In the genomic region with DNA sequence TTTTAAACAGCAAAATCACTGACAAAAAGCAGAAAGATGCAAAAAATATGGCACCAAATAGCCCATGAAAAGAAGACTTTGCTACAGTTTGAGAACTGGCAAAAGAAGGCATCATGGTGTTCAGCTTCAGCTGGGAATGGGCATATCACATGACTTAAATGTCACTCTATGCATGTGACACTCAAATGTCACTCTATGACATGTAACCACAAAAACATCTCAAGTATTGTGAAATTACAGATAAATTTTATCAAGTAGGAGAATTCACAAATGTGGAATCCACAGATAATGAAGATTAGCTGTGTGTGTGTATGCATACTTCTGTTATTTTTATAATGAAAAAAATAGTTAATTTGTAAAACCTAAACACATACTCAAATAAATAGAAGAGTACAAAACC, we compare ENCODE assay signal across 22 cellular contexts.
DNase-seq lines count a peak whose midpoint lies in the region; ATAC-seq, FAIRE-seq and TF ChIP-seq lines count a peak whose summit lies in the region.
"Had no signal": no experiment of that assay in that cellular context is flagged by ENCODE, and none has a peak within 500 bp of the region (broad histone marks: within the 10 kb centered on the region; RNA-seq: fewer than 3 reads in every experiment).

No MANE protein-coding gene starts in this region.

- H4K91ac ChIP-seq in mesenchymal stem cell (ENCODE audit: low read length): no peak overlapping the region

- H3K9ac ChIP-seq in HepG2 (ENCODE audit: insufficient read depth, low read depth, low read length): no peak overlapping the region
- H3K9ac ChIP-seq in mesenchymal stem cell (ENCODE audit: low read length): no peak overlapping the region
- H3K9ac ChIP-seq: BLaER1 had no signal

- no peak overlapping the region for H3K23ac ChIP-seq in mesenchymal stem cell (ENCODE audit: low read length in 2 of 2)

- H3K79me2 ChIP-seq in HepG2 (ENCODE audit: insufficient read depth, low read length): no peaks in the 10 kb centered on the region
- H3K79me2 ChIP-seq in OCI-LY7 (ENCODE audit: insufficient read depth, low read depth, low read length): no peaks in the 10 kb centered on the region

- no peak overlapping the region for H2BK5ac ChIP-seq in mesenchymal stem cell (ENCODE audit: low read depth, low read length, poor library complexity, severe bottlenecking)

- no peak overlapping the region for H2BK15ac ChIP-seq in mesenchymal stem cell (ENCODE audit: low read depth, poor library complexity, severe bottlenecking)

- ATAC-seq in right lobe of liver (peak in 3 of 4 donors; percentile 14 to 51 (median 16)), HepG2 (no peak), sciatic nerve (no peak), GM19467 (IDR thresholded peaks at IDR 0.05; ENCODE audit: unreplicated experiment) (no peak)
- ATAC-seq: CD8-positive, alpha-beta T cell had no signal

- TF ChIP-seq RAD21 in HepG2 (CRISPR knock-in tag; IDR thresholded peaks at IDR 0.05): no peak

- H3K4me1 ChIP-seq in right lobe of liver (peaks cover 0 to 19% (median 3%) of the 10 kb centered on the region in 4 donors), HepG2 (ENCODE audit: insufficient read depth, low read length) (peaks cover 14% of the 10 kb centered on the region), mesenchymal stem cell (ENCODE audit: control insufficient read depth, insufficient read depth, low read depth, low read length) (peaks cover 2% of the 10 kb centered on the region), OCI-LY7 (ENCODE audit: insufficient read depth, low read length, poor library complexity, severe bottlenecking) (no peaks in the 10 kb centered on the region)
- H3K4me1 ChIP-seq: HAP-1 had no signal

- no TSS peak for BruUV-seq in HepG2 (replicated peaks; lab: Mats Ljungman, UMichigan)
- BruUV-seq in OCI-LY7 (replicated peaks; lab: Mats Ljungman, UMichigan): no TSS peak

- no peak overlapping the region for H3K18ac ChIP-seq in mesenchymal stem cell (ENCODE audit: low read depth in 1 of 2, low read length in 2 of 2)

- H4K20me1 ChIP-seq in HepG2 (ENCODE audit: insufficient read depth, low read length) (no peaks in the 10 kb centered on the region), OCI-LY7 (ENCODE audit: insufficient read depth, low read length) (no peaks in the 10 kb centered on the region)
- H4K20me1 ChIP-seq: BLaER1 had no signal

- H3K36me3 ChIP-seq in right lobe of liver (no peaks in the 10 kb centered on the region), HepG2 (replicated peaks in 1 of 2; ENCODE audit: control insufficient read depth in 1 of 2, insufficient read depth in 2 of 2, low read length in 2 of 2) (no peaks in the 10 kb centered on the region), brain microvascular endothelial cell (replicated peaks) (peaks cover 42% of the 10 kb centered on the region), mesenchymal stem cell (ENCODE audit: control insufficient read depth in 1 of 2, insufficient read depth in 2 of 2, low read depth in 1 of 2, low read length in 2 of 2) (peaks cover 9 to 42% of the 10 kb centered on the region in 2 experiments), OCI-LY7 (ENCODE audit: insufficient read depth, low read length) (no peaks in the 10 kb centered on the region)
- H3K36me3 ChIP-seq: BLaER1 had no signal

- H2BK120ac ChIP-seq in mesenchymal stem cell (ENCODE audit: low read depth, low read length): no peak overlapping the region

- no peak overlapping the region for H2BK12ac ChIP-seq in mesenchymal stem cell (ENCODE audit: low read length in 2 of 2)

- H3K4me3 ChIP-seq in right lobe of liver (no peak overlapping the region), HepG2 (replicated peaks in 1 of 3; ENCODE audit: insufficient read depth in 1 of 3, low read depth in 2 of 3, low read length in 3 of 3) (no peak overlapping the region), brain microvascular endothelial cell (ENCODE audit: low read depth, low read length) (no peak overlapping the region), mesenchymal stem cell (ENCODE audit: insufficient read depth in 1 of 2, low read depth in 1 of 2, low read length in 2 of 2) (no peak overlapping the region), OCI-LY7 (ENCODE audit: low read depth, low read length, poor library complexity, severe bottlenecking) (no peak overlapping the region)
- H3K4me3 ChIP-seq: BLaER1, HAP-1 had no signal

- H2AFZ ChIP-seq in HepG2 (ENCODE audit: low read length) (no peak overlapping the region), mesenchymal stem cell (ENCODE audit: low read depth, low read length) (no peak overlapping the region), OCI-LY7 (ENCODE audit: low read length) (no peak overlapping the region)

- DNase-seq in right lobe of liver (no peak), HepG2 (ENCODE audit: low spot score) (no peak), brain microvascular endothelial cell (no peak), mesenchymal stem cell (no peak), NCI-H226 (no peak), sciatic nerve (ENCODE audit: low spot score) (no peak), OCI-LY7 (ENCODE audit: low spot score) (no peak)
- DNase-seq: Caco-2; CD4-positive, CD25-positive, alpha-beta regulatory T cell; CD8-positive, alpha-beta T cell; DMS153; DND-41; GOT3; HFFc6 had no signal

- peaks cover 4% of the 10 kb centered on the region for H3K79me1 ChIP-seq in mesenchymal stem cell (replicated peaks; ENCODE audit: low read length, poor library complexity, severe bottlenecking)

- CTCF ChIA-PET in HepG2 (lab: Yijun Ruan, JAX; ENCODE audit: low intra/inter-chr PET ratio, low total read pairs): no interaction called here
- CTCF ChIA-PET in OCI-LY7 (lab: Charles Lee; ENCODE audit: unreplicated experiment): no interaction called here

- H3K4me2 ChIP-seq in HepG2 (ENCODE audit: low read depth, low read length): no peak overlapping the region
- no peak overlapping the region for H3K4me2 ChIP-seq in mesenchymal stem cell (ENCODE audit: low read length, poor library complexity, severe bottlenecking)
- no peak overlapping the region for H3K4me2 ChIP-seq in OCI-LY7 (ENCODE audit: low read length)
- H3K4me2 ChIP-seq: BLaER1 had no signal

- H3K27me3 ChIP-seq in right lobe of liver (no peaks in the 10 kb centered on the region), HepG2 (ENCODE audit: control insufficient read depth in 1 of 2, insufficient read depth in 2 of 2, low read length in 2 of 2) (no peaks in the 10 kb centered on the region), brain microvascular endothelial cell (replicated peaks) (no peaks in the 10 kb centered on the region), mesenchymal stem cell (ENCODE audit: control insufficient read depth in 1 of 2, insufficient read depth in 1 of 2, low read length in 2 of 2) (no peaks in the 10 kb centered on the region)
- H3K27me3 ChIP-seq: BLaER1 had no signal

- no peak overlapping the region for H3K4ac ChIP-seq in mesenchymal stem cell (ENCODE audit: low read depth in 1 of 2, low read length in 2 of 2)

- TF ChIP-seq EP300 in HepG2 (IDR thresholded peaks at IDR 0.05; ENCODE audit: low read depth in 2 of 2, low read length in 2 of 2) (no peak), HepG2 (CRISPR knock-in tag; IDR thresholded peaks at IDR 0.05; ENCODE audit: borderline replicate concordance) (no peak)

- TF ChIP-seq POLR2A in right lobe of liver (IDR thresholded peaks at IDR 0.05): no peak
- no peak for TF ChIP-seq POLR2A in HepG2 (IDR thresholded peaks at IDR 0.05; ENCODE audit: insufficient read depth in 1 of 2, low read depth in 2 of 2, low read length in 2 of 2)

- H3K27ac ChIP-seq in right lobe of liver: no peak overlapping the region
- H3K27ac ChIP-seq in HepG2 (ENCODE audit: extremely low read length, insufficient read depth, low read length): no peak overlapping the region
- H3K27ac ChIP-seq in brain microvascular endothelial cell: peak overlapping the region; percentile 32
- H3K27ac ChIP-seq in mesenchymal stem cell (ENCODE audit: low read length, poor library complexity, severe bottlenecking): no peak overlapping the region
- H3K27ac ChIP-seq in OCI-LY7 (ENCODE audit: low read depth, low read length, poor library complexity, severe bottlenecking): no peak overlapping the region
- H3K27ac ChIP-seq: 22Rv1, BLaER1, C4-2B had no signal

- in situ Hi-C loops in HepG2 (cut with HindIII; ENCODE audit: extremely low pct_ligation_motif_present, low pct_unique_long_range_greater_than_20kb) (no loop called here), brain microvascular endothelial cell (cut with HindIII; ENCODE audit: low pct_ligation_motif_present, low sequenced_read_pairs) (no loop called here)

- no peak overlapping the region for H3K14ac ChIP-seq in mesenchymal stem cell (ENCODE audit: low read length in 2 of 2)

- intact Hi-C loops in right lobe of liver (cut with DNase I) (no loop called here), HepG2 (cut with micrococcal nuclease; ENCODE audit: unreplicated experiment) (no loop called here), sciatic nerve (cut with DNase I) (no loop called here), OCI-LY7 (cut with micrococcal nuclease; ENCODE audit: unreplicated experiment) (loop anchor here (10.0 kb wide), 1 partner anchor 162 kb away; no protein-coding TSS in a partner anchor)

- H3K9me3 ChIP-seq in right lobe of liver (no peaks in the 10 kb centered on the region), HepG2 (ENCODE audit: low read length) (no peaks in the 10 kb centered on the region), mesenchymal stem cell (ENCODE audit: control insufficient read depth, low read length) (no peaks in the 10 kb centered on the region), OCI-LY7 (ENCODE audit: low read length) (no peaks in the 10 kb centered on the region)
- H3K9me3 ChIP-seq: BLaER1, Caco-2, HAP-1 had no signal

- H2AK5ac ChIP-seq in mesenchymal stem cell (ENCODE audit: low read length, severe bottlenecking): peak overlapping the region; percentile 69

- TF ChIP-seq CTCF in right lobe of liver (IDR thresholded peaks at IDR 0.05) (no peak), HepG2 (CRISPR knock-in tag; IDR thresholded peaks at IDR 0.05) (no peak), brain microvascular endothelial cell (IDR thresholded peaks at IDR 0.05; ENCODE audit: low read depth, low read length, missing control alignments) (no peak), OCI-LY7 (conservative IDR thresholded peaks at IDR 0.05; ENCODE audit: low read length) (no peak)

- no peak for FAIRE-seq in HepG2 (lab: Jason Lieb, UNC)
- FAIRE-seq: A204.1, GM12892, H54 had no signal

- POLR2A ChIA-PET in HepG2 (lab: Yijun Ruan, JAX) (no interaction called here), OCI-LY7 (lab: Charles Lee) (interaction anchor here (0.5 to 0.6 kb wide), 3 partner anchors 9 to 1128 kb away, joined by 3 read pairs; no protein-coding TSS in a partner anchor)

- no peak overlapping the region for H4K8ac ChIP-seq in mesenchymal stem cell (ENCODE audit: low read length)

- no peaks in the 10 kb centered on the region for H3K9me2 ChIP-seq in OCI-LY7 (ENCODE audit: insufficient read depth, low read length)

TF ChIP-seq in HepG2, 621 proteins besides CTCF, POLR2A, EP300 and RAD21 (continues in another document):
- TF ChIP-seq ZFAT (CRISPR knock-in tag; conservative IDR thresholded peaks at IDR 0.05): no peak
- no peak for TF ChIP-seq RCOR2 (CRISPR knock-in tag; IDR thresholded peaks at IDR 0.05)
- TF ChIP-seq ARNTL (CRISPR knock-in tag; IDR thresholded peaks at IDR 0.05): no peak

Comparison
In these comparisons a context has a peak if more than half of its experiments do, and no peak if none do; other contexts are left out.
1. ATAC-seq: peak in right lobe of liver (3 of 4); none in HepG2 (single experiment), sciatic nerve (single experiment) and GM19467 (single experiment).